In genomic region chr13:41802684-41803554, GRCh38 we compare ENCODE assay signal across 16 cellular contexts.
DNase-seq lines count a peak whose midpoint lies in the region; ATAC-seq and TF ChIP-seq lines count a peak whose summit lies in the region.
"Had no signal": no experiment of that assay in that cellular context is flagged by ENCODE, and none has a peak within 500 bp of the region (broad histone marks: within the 10 kb centered on the region; RNA-seq: fewer than 3 reads in every experiment).

No MANE protein-coding gene starts in this region.

- ATAC-seq in stimulated activated effector memory CD8-positive, alpha-beta T cell treated with anti-CD3 and anti-CD28 coated beads, Interleukin-12 subunit alpha, Interleukin-12 subunit beta, amount 100 ng/mL, for 72 hours: no peak
- ATAC-seq: CD8-positive, alpha-beta T cell; effector memory CD8-positive, alpha-beta T cell; SK-N-SH treated with all-trans-retinoic acid at 6 μM for 48 hours had no signal

- no peak overlapping the region for H3K9ac ChIP-seq in mesendoderm (ENCODE audit: low read length)

- no peak overlapping the region for H3K23ac ChIP-seq in mesendoderm (ENCODE audit: low read length)

- H3K56ac ChIP-seq in mesendoderm (ENCODE audit: low read length): no peak overlapping the region

- H3K9me3 Mint-ChIP-seq in HFFc6: peaks cover 9% of the 10 kb centered on the region
- peaks cover 5% of the 10 kb centered on the region for H3K9me3 Mint-ChIP-seq in stimulated activated effector memory CD8-positive, alpha-beta T cell treated with anti-CD3 and anti-CD28 coated beads, Interleukin-12 subunit alpha, Interleukin-12 subunit beta, amount 100 ng/mL, for 72 hours

- H3K36me3 Mint-ChIP-seq in HFFc6 (ENCODE audit: low read depth): peaks cover 57% of the 10 kb centered on the region
- peaks cover 41% of the 10 kb centered on the region for H3K36me3 Mint-ChIP-seq in stimulated activated effector memory CD8-positive, alpha-beta T cell treated with anti-CD3 and anti-CD28 coated beads, Interleukin-12 subunit alpha, Interleukin-12 subunit beta, amount 100 ng/mL, for 72 hours

- no peak overlapping the region for H2BK5ac ChIP-seq in mesendoderm (ENCODE audit: low read length)

- no peak for TF ChIP-seq CTCF in HFFc6 (IDR thresholded peaks at IDR 0.05)

- no peaks in the 10 kb centered on the region for H3K79me1 ChIP-seq in mesendoderm (ENCODE audit: low read length)

- no peak overlapping the region for H4K5ac ChIP-seq in mesendoderm (ENCODE audit: low read length)

- peaks cover 24% of the 10 kb centered on the region for H3K4me1 Mint-ChIP-seq in HFFc6 (ENCODE audit: low read depth)
- peaks cover 7% of the 10 kb centered on the region for H3K4me1 Mint-ChIP-seq in stimulated activated effector memory CD8-positive, alpha-beta T cell treated with anti-CD3 and anti-CD28 coated beads, Interleukin-12 subunit alpha, Interleukin-12 subunit beta, amount 100 ng/mL, for 72 hours

- H3K4me3 Mint-ChIP-seq in HFFc6: peak overlapping the region; percentile 46
- H3K4me3 Mint-ChIP-seq in stimulated activated effector memory CD8-positive, alpha-beta T cell treated with anti-CD3 and anti-CD28 coated beads, Interleukin-12 subunit alpha, Interleukin-12 subunit beta, amount 100 ng/mL, for 72 hours: no peak overlapping the region
- H3K4me3 Mint-ChIP-seq: CD8-positive, alpha-beta T cell; effector memory CD8-positive, alpha-beta T cell had no signal

- peak overlapping the region; percentile 84 for H3K27ac Mint-ChIP-seq in HFFc6
- H3K27ac Mint-ChIP-seq in stimulated activated effector memory CD8-positive, alpha-beta T cell treated with anti-CD3 and anti-CD28 coated beads, Interleukin-12 subunit alpha, Interleukin-12 subunit beta, amount 100 ng/mL, for 72 hours: no peak overlapping the region
- H3K27ac Mint-ChIP-seq: CD8-positive, alpha-beta T cell; effector memory CD8-positive, alpha-beta T cell had no signal

- no peaks in the 10 kb centered on the region for H3K79me2 ChIP-seq in mesendoderm (ENCODE audit: control insufficient read depth, insufficient read depth, low read length)

- no CpG with 5 or more reads among the region's 2 CpGs for WGBS in mesendoderm (ENCODE audit: extremely low coverage, insufficient coverage, low lambda C conversion rate)

- H2AK5ac ChIP-seq in mesendoderm (ENCODE audit: low read length): no peak overlapping the region

- H3K4ac ChIP-seq in mesendoderm (ENCODE audit: low read depth, low read length): no peak overlapping the region

- no peaks in the 10 kb centered on the region for H3K27me3 ChIP-seq in mesendoderm (ENCODE audit: insufficient read depth, low read length, poor library complexity)
- H3K27me3 ChIP-seq: adrenal gland had no signal

- no peak overlapping the region for H2BK15ac ChIP-seq in mesendoderm (replicated peaks; ENCODE audit: low read depth)

- DNase-seq in AG08396 (ENCODE audit: low spot score) (peak; percentile 10), HFFc6 (peak; percentile 68), astrocyte of the hippocampus (ENCODE audit: low read depth, low spot score) (peak; percentile 79), mesendoderm (peak; percentile 1), D341Med (ENCODE audit: low spot score) (no peak), COR-L47 (lab: John Stamatoyannopoulos, UW) (no peak), NCI-H1048 (lab: John Stamatoyannopoulos, UW) (no peak)
- DNase-seq in stimulated activated effector memory CD8-positive, alpha-beta T cell treated with anti-CD3 and anti-CD28 coated beads, Interleukin-12 subunit alpha, Interleukin-12 subunit beta, amount 100 ng/mL, for 72 hours (ENCODE audit: low spot score in 2 of 2): no peak
- DNase-seq: adrenal gland; CD8-positive, alpha-beta T cell; effector memory CD8-positive, alpha-beta T cell; hippocampal formation; NCI-H82; occipital lobe; substantia nigra had no signal

- no peaks in the 10 kb centered on the region for H3K27me3 Mint-ChIP-seq in HFFc6 (ENCODE audit: insufficient read depth)
- H3K27me3 Mint-ChIP-seq: effector memory CD8-positive, alpha-beta T cell had no signal

- no peak overlapping the region for H4K8ac ChIP-seq in mesendoderm (ENCODE audit: low read depth, low read length)

- no peak overlapping the region for H3K18ac ChIP-seq in mesendoderm (ENCODE audit: low read length)

- no peak overlapping the region for H3K4me2 ChIP-seq in mesendoderm (ENCODE audit: low read length)

- H3K36me3 ChIP-seq in mesendoderm (ENCODE audit: control insufficient read depth, insufficient read depth, low read length): no peaks in the 10 kb centered on the region
- H3K36me3 ChIP-seq: adrenal gland had no signal

- no peaks in the 10 kb centered on the region for H3K4me1 ChIP-seq in mesendoderm (ENCODE audit: control insufficient read depth, low read depth, low read length)
- H3K4me1 ChIP-seq: adrenal gland had no signal

- H3K4me3 ChIP-seq in mesendoderm (ENCODE audit: low read length): no peak overlapping the region
- H3K4me3 ChIP-seq: adrenal gland had no signal

- H2BK120ac ChIP-seq in mesendoderm (ENCODE audit: low read depth, low read length): no peak overlapping the region

- no peak overlapping the region for H3K27ac ChIP-seq in mesendoderm (ENCODE audit: low read depth, low read length)
- H3K27ac ChIP-seq: adrenal gland had no signal

Comparison
In these comparisons a context has a peak if more than half of its experiments do, and no peak if none do; other contexts are left out.
1. DNase-seq: peak in AG08396 (single experiment), HFFc6 (single experiment), astrocyte of the hippocampus (single experiment) and mesendoderm (single experiment); none in stimulated activated effector memory CD8-positive, alpha-beta T cell treated with anti-CD3 and anti-CD28 coated beads, Interleukin-12 subunit alpha, Interleukin-12 subunit beta, amount 100 ng/mL, for 72 hours (0 of 2), D341Med (single experiment), COR-L47 (single experiment) and NCI-H1048 (single experiment).